In the genomic region with DNA sequence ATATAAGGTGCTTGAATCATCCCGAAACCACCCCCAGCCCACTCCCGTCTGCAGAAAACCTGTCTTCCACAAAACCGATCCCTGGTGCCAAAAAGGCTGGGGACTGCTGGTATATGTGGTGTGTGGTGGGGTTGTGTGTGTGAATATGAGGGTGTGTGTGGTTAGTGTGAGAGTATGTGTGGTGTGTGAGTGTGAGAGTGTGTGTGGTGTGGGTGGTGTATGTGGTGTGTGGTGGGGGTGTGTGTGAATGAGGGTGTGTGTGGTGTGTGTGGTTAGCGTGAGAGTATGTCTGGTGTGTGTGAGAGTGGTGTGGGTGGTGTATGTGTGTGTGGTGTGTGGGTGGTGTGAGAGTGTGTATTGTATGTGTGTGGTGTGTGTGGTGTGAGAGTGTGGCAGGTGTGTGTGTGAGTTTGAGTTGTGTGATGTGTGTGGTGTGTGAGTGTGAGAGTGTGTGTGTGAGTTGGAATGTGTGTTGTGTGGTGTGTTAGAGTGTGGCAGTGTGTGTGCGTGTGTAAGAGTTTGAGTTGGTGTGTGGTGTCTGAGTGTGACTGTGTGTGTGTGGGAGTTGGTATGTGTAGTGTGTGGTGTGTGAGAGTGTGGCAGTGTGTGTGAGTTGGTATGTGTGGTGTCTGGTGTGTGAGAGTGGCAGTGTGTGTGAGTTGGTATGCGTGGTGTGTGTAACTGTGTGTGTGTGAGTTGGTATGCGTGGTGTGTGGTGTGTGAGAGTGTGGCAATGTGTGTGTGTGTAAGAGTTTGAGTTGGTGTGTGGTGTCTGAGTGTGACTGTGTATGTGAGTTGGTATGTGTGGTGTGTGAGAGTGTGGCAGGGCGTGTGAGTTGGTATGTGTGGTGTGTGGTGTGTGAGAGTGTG, we compare ENCODE assay signal across 20 cellular contexts. TPM values are rescaled to one million over a fixed set of nuclear protein-coding genes. Genes with fewer than 3 reads are reported as not detected.
DNase-seq lines count a peak whose midpoint lies in the region; ATAC-seq, FAIRE-seq and TF ChIP-seq lines count a peak whose summit lies in the region.
"Had no signal": no experiment of that assay in that cellular context is flagged by ENCODE, and none has a peak within 500 bp of the region (broad histone marks: within the 10 kb centered on the region; RNA-seq: fewer than 3 reads in every experiment).

No MANE protein-coding gene starts in this region.

- peak; percentile 30 for DNase-seq in Right ventricle myocardium inferior (ENCODE audit: missing footprints)
- no peak for DNase-seq in heart right ventricle
- DNase-seq in astrocyte (ENCODE audit: low read depth), result no peak
- DNase-seq in naive thymus-derived CD4-positive, alpha-beta T cell, result no peak
- no peak for DNase-seq in NCI-H187 (lab: John Stamatoyannopoulos, UW)
- no peak for DNase-seq in superior temporal gyrus (ENCODE audit: extremely low spot score)
- DNase-seq: CD4-positive, alpha-beta memory T cell; GF-D8; substantia nigra; T1000 had no signal

- H3K4me3 ChIP-seq in heart right ventricle (no peak overlapping the region), astrocyte (ENCODE audit: insufficient read depth, low read depth, low read length) (no peak overlapping the region)
- no peak overlapping the region for H3K4me3 ChIP-seq in naive thymus-derived CD4-positive, alpha-beta T cell (ENCODE audit: low read length)
- H3K4me3 ChIP-seq: coronary artery had no signal

- no peaks in the 10 kb centered on the region for H3K79me2 ChIP-seq in astrocyte (ENCODE audit: insufficient read depth, low read length)

- no peak overlapping the region for H3K4me3 Mint-ChIP-seq in astrocyte (ENCODE audit: unreplicated experiment)
- H3K4me3 Mint-ChIP-seq in naive thymus-derived CD4-positive, alpha-beta T cell, result no peak overlapping the region
- H3K4me3 Mint-ChIP-seq: CD4-positive, alpha-beta memory T cell had no signal

- FAIRE-seq in astrocyte (lab: Jason Lieb, UNC), result peak; percentile 62
- FAIRE-seq: endometrium, H54 had no signal

- H3K36me3 Mint-ChIP-seq in astrocyte (ENCODE audit: low read depth, unreplicated experiment), result no peaks in the 10 kb centered on the region
- H3K36me3 Mint-ChIP-seq in naive thymus-derived CD4-positive, alpha-beta T cell, result no peaks in the 10 kb centered on the region
- H3K36me3 Mint-ChIP-seq: CD4-positive, alpha-beta memory T cell had no signal

- H3K36me3 ChIP-seq in heart right ventricle (no peaks in the 10 kb centered on the region), astrocyte (ENCODE audit: insufficient read depth, low read length) (no peaks in the 10 kb centered on the region)
- no peaks in the 10 kb centered on the region for H3K36me3 ChIP-seq in naive thymus-derived CD4-positive, alpha-beta T cell (ENCODE audit: control insufficient read depth in 2 of 3, insufficient read depth in 3 of 3, low read length in 3 of 3)
- H3K36me3 ChIP-seq: neutrophil had no signal

- WGBS in heart right ventricle, 2 donors, result 88 to 92% methylated on average over 8 of the region's 8 CpGs

- TF ChIP-seq CTCF in heart right ventricle (IDR thresholded peaks at IDR 0.05), result no peak
- TF ChIP-seq CTCF in astrocyte (IDR thresholded peaks at IDR 0.05; ENCODE audit: insufficient read depth, low read depth, low read length), result no peak

- no peaks in the 10 kb centered on the region for H3K4me1 Mint-ChIP-seq in astrocyte (ENCODE audit: low read depth, unreplicated experiment)
- peaks cover 0 to 15% (median 9%) of the 10 kb centered on the region in 7 donors for H3K4me1 Mint-ChIP-seq in naive thymus-derived CD4-positive, alpha-beta T cell

- no peak overlapping the region for H3K27ac ChIP-seq in heart right ventricle
- H3K27ac ChIP-seq in astrocyte (ENCODE audit: low read depth, low read length), result no peak overlapping the region
- no peak overlapping the region for H3K27ac ChIP-seq in naive thymus-derived CD4-positive, alpha-beta T cell (ENCODE audit: low read depth, low read length)
- H3K27ac ChIP-seq: coronary artery, neutrophil, RWPE1 had no signal

- CTCF ChIA-PET in naive thymus-derived CD4-positive, alpha-beta T cell (lab: Charles Lee), result no interaction called here

- intact Hi-C loops in Right ventricle myocardium inferior (cut with DNase I) (no loop called here), heart right ventricle (cut with DNase I) (no loop called here)
- intact Hi-C loops in naive thymus-derived CD4-positive, alpha-beta T cell (cut with micrococcal nuclease), result no loop called here

- no peak overlapping the region for H3K27ac Mint-ChIP-seq in astrocyte (ENCODE audit: unreplicated experiment)
- no peak overlapping the region for H3K27ac Mint-ChIP-seq in naive thymus-derived CD4-positive, alpha-beta T cell

- H4K20me1 ChIP-seq in astrocyte (ENCODE audit: insufficient read depth, low read length), result no peaks in the 10 kb centered on the region

- peaks cover 41% of the 10 kb centered on the region for H3K27me3 Mint-ChIP-seq in astrocyte (ENCODE audit: low read depth, unreplicated experiment)
- H3K27me3 Mint-ChIP-seq in naive thymus-derived CD4-positive, alpha-beta T cell, result peaks cover 0 to 6% (median 0%) of the 10 kb centered on the region in 5 donors
- H3K27me3 Mint-ChIP-seq: CD4-positive, alpha-beta memory T cell had no signal

- H2AFZ ChIP-seq in astrocyte (ENCODE audit: low read depth, low read length), result peak overlapping the region; percentile 18

- no peak for ATAC-seq in Right ventricle myocardium inferior
- no peak for ATAC-seq in heart right ventricle
- peak; percentile 43 for ATAC-seq in naive thymus-derived CD4-positive, alpha-beta T cell
- no peak for ATAC-seq in GM18858 (IDR thresholded peaks at IDR 0.05; ENCODE audit: unreplicated experiment)
- no peak for ATAC-seq in GM18520 (IDR thresholded peaks at IDR 0.05; ENCODE audit: unreplicated experiment)

- POLR2A ChIA-PET in naive thymus-derived CD4-positive, alpha-beta T cell (lab: Charles Lee), result no interaction called here

- no peak overlapping the region for H3K4me2 ChIP-seq in astrocyte (ENCODE audit: low read length)

- peaks cover 0 to 20% (median 0%) of the 10 kb centered on the region in 7 donors for H3K27me3 ChIP-seq in heart right ventricle
- H3K27me3 ChIP-seq in astrocyte (ENCODE audit: insufficient read depth, low read length), result peaks cover 12% of the 10 kb centered on the region
- no peaks in the 10 kb centered on the region for H3K27me3 ChIP-seq in naive thymus-derived CD4-positive, alpha-beta T cell (ENCODE audit: control insufficient read depth in 2 of 2, insufficient read depth in 2 of 2, low read length in 2 of 2)

- peaks cover 0 to 20% (median 0%) of the 10 kb centered on the region in 9 donors for H3K4me1 ChIP-seq in heart right ventricle
- no peaks in the 10 kb centered on the region for H3K4me1 ChIP-seq in astrocyte (ENCODE audit: insufficient read depth, low read length)
- H3K4me1 ChIP-seq in naive thymus-derived CD4-positive, alpha-beta T cell (ENCODE audit: control insufficient read depth in 2 of 2, insufficient read depth in 2 of 2, low read length in 2 of 2), result peaks cover 8 to 9% of the 10 kb centered on the region in 2 donors

- no peak overlapping the region for H3K9ac ChIP-seq in astrocyte (ENCODE audit: low read length)

- H3K9me3 ChIP-seq in heart right ventricle, result no peaks in the 10 kb centered on the region
- no peaks in the 10 kb centered on the region for H3K9me3 ChIP-seq in astrocyte (ENCODE audit: insufficient read depth, low read depth, low read length)
- H3K9me3 ChIP-seq in naive thymus-derived CD4-positive, alpha-beta T cell (ENCODE audit: control insufficient read depth in 2 of 3, low read length in 3 of 3), result no peaks in the 10 kb centered on the region
- H3K9me3 ChIP-seq: neutrophil had no signal

- H3K9me3 Mint-ChIP-seq in astrocyte (ENCODE audit: unreplicated experiment), result peaks cover 2% of the 10 kb centered on the region
- no peaks in the 10 kb centered on the region for H3K9me3 Mint-ChIP-seq in naive thymus-derived CD4-positive, alpha-beta T cell
- H3K9me3 Mint-ChIP-seq: CD4-positive, alpha-beta memory T cell had no signal

RNA-seq across cellular contexts. Expression of gene UPK3A, which starts 6.5 kb away (rescaled TPM):
- 0.54 TPM for total RNA-seq in Right ventricle myocardium inferior
- not detected for total RNA-seq in heart right ventricle
- polyA plus RNA-seq in heart right ventricle, result under 1 TPM in 1 of 2 donors, not detected in 1; 0.48 TPM
- total RNA-seq in astrocyte, result not detected in 2 replicates
- under 1 TPM in 1 of 5 experiments, not detected in 4; 0.61 TPM for total RNA-seq in naive thymus-derived CD4-positive, alpha-beta T cell
- under 1 TPM in 1 of 2 donors, not detected in 1; 0.25 TPM for polyA plus RNA-seq in naive thymus-derived CD4-positive, alpha-beta T cell
- total RNA-seq: activated CD8-positive, alpha-beta memory T cell treated with anti-CD3 and anti-CD28 coated beads for 36 hours; CD4-positive, alpha-beta memory T cell; left lobe of liver had no signal
- polyA plus RNA-seq: adipose tissue; CD4-positive, alpha-beta memory T cell had no signal

RNA-seq across cellular contexts. Expression of gene FAM118A, which starts 18.4 kb away (rescaled TPM):
- total RNA-seq in Right ventricle myocardium inferior (18.7 TPM), heart right ventricle (10 to 100 TPM; 10.4 to 30.8 (median 16.3) TPM), astrocyte (18.3 and 18.7 TPM in 2 replicates)
- 10 to 100 TPM; 10.2 to 35.7 TPM for polyA plus RNA-seq in heart right ventricle
- 100 to 1,000 TPM in 4 of 5 experiments, 10 to 100 TPM in 1; 61.3 to 216 (median 111) TPM for total RNA-seq in naive thymus-derived CD4-positive, alpha-beta T cell
- 10 to 100 TPM; 54.0 to 81.6 TPM for polyA plus RNA-seq in naive thymus-derived CD4-positive, alpha-beta T cell

RNA-seq across cellular contexts. Expression of gene KIAA0930, which starts 50.6 kb away (rescaled TPM):
- total RNA-seq in Right ventricle myocardium inferior (22.3 TPM), heart right ventricle (10 to 100 TPM; 12.2 to 48.3 (median 16.9) TPM), astrocyte (107 and 117 TPM in 2 replicates)
- 10 to 100 TPM in 1 of 2 donors, 1 to 10 TPM in 1; 9.1 to 16.2 TPM for polyA plus RNA-seq in heart right ventricle
- 10 to 100 TPM; 13.2 to 58.2 (median 27.9) TPM for total RNA-seq in naive thymus-derived CD4-positive, alpha-beta T cell
- 1 to 10 TPM; 2.3 to 2.5 TPM for polyA plus RNA-seq in naive thymus-derived CD4-positive, alpha-beta T cell
